30 cellular contexts compared by ENCODE assay signal in the genomic region with DNA sequence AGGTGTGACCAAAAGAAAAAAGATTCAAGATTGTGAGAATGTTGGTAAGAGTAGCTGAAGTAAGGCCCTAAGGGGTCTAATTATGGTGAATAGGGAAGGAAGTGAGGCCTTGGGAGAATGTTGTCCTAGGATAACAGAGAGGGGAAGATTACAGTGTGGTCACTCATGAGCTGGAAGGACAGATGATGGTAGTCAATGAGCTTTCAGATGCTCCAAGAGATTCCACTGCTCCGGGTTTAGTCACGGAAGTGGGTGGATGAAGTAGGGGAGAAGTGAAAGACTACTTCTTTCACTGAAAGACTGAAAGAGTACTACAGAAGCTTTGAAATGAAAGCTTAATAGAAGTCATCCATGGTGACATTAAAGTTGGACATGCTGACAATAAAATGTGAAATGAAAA.
"Had no signal": no experiment of that assay in that cellular context is flagged by ENCODE, and none has a peak within 500 bp of the region (broad histone marks: within the 10 kb centered on the region; RNA-seq: fewer than 3 reads in every experiment).

No MANE protein-coding gene starts in this region.

- H3K79me2 ChIP-seq: parathyroid adenoma had no signal

- H3K4me1 ChIP-seq: esophagus squamous epithelium, gastrocnemius medialis, neural progenitor cell, parathyroid adenoma, prostate gland, right atrium auricular region, testis, tibial artery, upper lobe of left lung had no signal

- DNase-seq: dermis blood vessel endothelial cell; effector memory CD4-positive, alpha-beta T cell; erythroblast; esophagus squamous epithelium; gastrocnemius medialis; head of caudate nucleus; kidney; mucosa of descending colon; naive B cell; stimulated activated CD4-positive, alpha-beta T cell treated with anti-CD3 and anti-CD28 coated beads, Interleukin-12 subunit alpha, Interleukin-12 subunit beta, amount 100 ng/mL, for 4 hours; stimulated activated CD4-positive, alpha-beta T cell treated with anti-CD3 and anti-CD28 coated beads, Interleukin-1b, Interleukin-23, amount 100 ng/mL, for 48 hours; stimulated activated CD4-positive, alpha-beta T cell treated with anti-CD3 and anti-CD28 coated beads, Interleukin-4, amount 100 ng/mL, for 1 hour; stimulated activated CD8-positive, alpha-beta memory T cell treated with anti-CD3 and anti-CD28 coated beads, Interleukin-4, amount 100 ng/mL, for 48 hours; stimulated activated naive CD4-positive, alpha-beta T cell; substantia nigra; testis; tibial artery; upper lobe of left lung had no signal

- H3K27ac Mint-ChIP-seq: memory B cell; mesothelial cell of epicardium; natural killer cell treated with Interleukin-12 subunit alpha and Interleukin-12 subunit beta and Interleukin-15 and Interleukin-18, amount 100 ng/mL, for 72 hours; neural progenitor cell had no signal

- H3K27me3 ChIP-seq: esophagus squamous epithelium, gastrocnemius medialis, neural progenitor cell, right atrium auricular region, testis, tibial artery, upper lobe of left lung had no signal

- H3K36me3 ChIP-seq: gastrocnemius medialis, prostate gland, right atrium auricular region had no signal

- H3K4me1 Mint-ChIP-seq: memory B cell, neural progenitor cell had no signal

- H3K9me3 Mint-ChIP-seq: natural killer cell treated with Interleukin-12 subunit alpha and Interleukin-12 subunit beta and Interleukin-15 and Interleukin-18, amount 100 ng/mL, for 72 hours had no signal

- H3K4me3 ChIP-seq: coronary artery, esophagus squamous epithelium, gastrocnemius medialis, lung, mucosa of descending colon, neural progenitor cell, prostate gland, right atrium auricular region, smooth muscle cell, testis, tibial artery, upper lobe of left lung had no signal

- H3K4me3 Mint-ChIP-seq: memory B cell; mesothelial cell of epicardium; naive B cell; natural killer cell treated with Interleukin-12 subunit alpha and Interleukin-12 subunit beta and Interleukin-15 and Interleukin-18, amount 100 ng/mL, for 72 hours; neural progenitor cell had no signal

- ATAC-seq: gastrocnemius medialis; left lobe of liver; mucosa of descending colon; natural killer cell treated with Interleukin-12 subunit alpha and Interleukin-12 subunit beta and Interleukin-15 and Interleukin-18, amount 100 ng/mL, for 72 hours; sciatic nerve had no signal

- H3K9me3 ChIP-seq: esophagus squamous epithelium, gastrocnemius medialis, mucosa of descending colon, prostate gland, right atrium auricular region, testis, tibial artery, upper lobe of left lung had no signal

- H3K27ac ChIP-seq: coronary artery, esophagus squamous epithelium, gastrocnemius medialis, neural progenitor cell, parathyroid adenoma, prostate gland, right atrium auricular region, testis, tibial artery, upper lobe of left lung had no signal

- H3K9ac ChIP-seq: neural progenitor cell, parathyroid adenoma had no signal

- H3K27me3 Mint-ChIP-seq: memory B cell; naive B cell; natural killer cell treated with Interleukin-12 subunit alpha and Interleukin-12 subunit beta and Interleukin-15 and Interleukin-18, amount 100 ng/mL, for 72 hours had no signal

- H3K4me2 ChIP-seq: neural progenitor cell, smooth muscle cell had no signal
